In genomic region chr16:14974656-14975417, GRCh38 we compare ENCODE assay signal across 8 cellular contexts. TPM values are rescaled to one million over a fixed set of nuclear protein-coding genes. Genes with fewer than 3 reads are reported as not detected.
A peak's percentile ranks its signal among the peaks of the same experiment; 100 is the strongest.
DNase-seq lines count a peak whose midpoint lies in the region; ATAC-seq and TF ChIP-seq lines count a peak whose summit lies in the region.
"Not testable (repeated sequence)": the region's sequence is repeated elsewhere in the genome, so short reads cannot be mapped to it uniquely, and the experiment has no call there.

Gene PDXDC1, plus strand, starts transcription at chr16:14975026. Its CDS starts 174 bp downstream, at chr16:14975200.

- H3K4me1 Mint-ChIP-seq in activated B cell treated with CpG ODN at 0.5 μM for 24 hours (peaks cover 26% of the 10 kb centered on the region), immature natural killer cell (peaks cover 24 to 45% of the 10 kb centered on the region in 2 donors)

- not testable (repeated sequence) for H3K9me3 Mint-ChIP-seq in activated B cell treated with CpG ODN at 0.5 μM for 24 hours, immature natural killer cell

- H3K36me3 Mint-ChIP-seq in activated B cell treated with CpG ODN at 0.5 μM for 24 hours (ENCODE audit: low read depth); immature natural killer cell: not testable (repeated sequence)

- peak within 1 kb of the TSS; percentile 92 for H3K4me3 Mint-ChIP-seq in activated B cell treated with CpG ODN at 0.5 μM for 24 hours
- peak within 1 kb of the TSS; percentile 87 to 98 (median 93) for H3K4me3 Mint-ChIP-seq in immature natural killer cell

- intact Hi-C loops in activated B cell treated with CpG ODN at 0.5 μM for 24 hours (cut with micrococcal nuclease) = loop anchor here (1.0 to 10.0 kb wide), 2 partner anchors 81 to 690 kb away; partner anchors contain the start of gene NTAN1

- H3K4me3 ChIP-seq in cardiac fibroblast (replicated peaks in 1 of 2; ENCODE audit: low read depth in 2 of 2, low read length in 2 of 2) = peak within 1 kb of the TSS; percentile 74 to 83

- peak; percentile 94 for ATAC-seq in GM19023 (IDR thresholded peaks at IDR 0.05; ENCODE audit: unreplicated experiment)
- ATAC-seq in HG03196 (IDR thresholded peaks at IDR 0.05; ENCODE audit: unreplicated experiment) = peak; percentile 92
- peak; percentile 97 for ATAC-seq in activated B cell treated with CpG ODN at 0.5 μM for 24 hours (ENCODE audit: low read depth)

- not testable (repeated sequence) for H3K27me3 Mint-ChIP-seq in activated B cell treated with CpG ODN at 0.5 μM for 24 hours
- H3K27me3 Mint-ChIP-seq in immature natural killer cell (ENCODE audit: low read depth in 3 of 3) = peaks cover 0 to 11% (median 10%) of the 10 kb centered on the region in 3 donors

- H3K27ac Mint-ChIP-seq in activated B cell treated with CpG ODN at 0.5 μM for 24 hours = peak within 1 kb of the TSS; percentile 91
- peak within 1 kb of the TSS; percentile 86 to 99 (median 90) for H3K27ac Mint-ChIP-seq in immature natural killer cell

- POLR2A ChIA-PET in activated B cell treated with CpG ODN at 0.5 μM for 24 hours (lab: Charles Lee) = interaction anchor here (0.6 to 1.0 kb wide), 5 partner anchors 70 to 668 kb away, joined by 3 to 5 read pairs (median 5); partner anchors contain the start of genes MARF1 and NTAN1

- DNase-seq in AG08396 (ENCODE audit: low spot score) (peak; percentile 96), NCI-H345 (lab: John Stamatoyannopoulos, UW) (peak; percentile 99), activated B cell treated with CpG ODN at 0.5 μM for 24 hours (peak; percentile 99), cardiac fibroblast (ENCODE audit: low read depth in 2 of 2) (peak; percentile 86 to 88), immature natural killer cell (peak; percentile 90 to 99 (median 99)), smooth muscle cell of the brain vasculature (ENCODE audit: low read depth, low spot score) (peak; percentile 51)

- TF ChIP-seq CTCF in activated B cell treated with CpG ODN at 0.5 μM for 24 hours (IDR thresholded peaks at IDR 0.05); cardiac fibroblast (IDR thresholded peaks at IDR 0.05; ENCODE audit: low read depth, low read length): not testable (repeated sequence)

- CTCF ChIA-PET in activated B cell treated with CpG ODN at 0.5 μM for 24 hours (lab: Charles Lee) = not testable (repeated sequence)

RNA-seq across cellular contexts. Expression of gene PDXDC1, which starts in this region (rescaled TPM):
- total RNA-seq in activated B cell treated with CpG ODN at 0.5 μM for 24 hours = 59.2 and 68.9 TPM in 2 replicates
- 10 to 100 TPM; 14.0 to 54.1 (median 24.9) TPM for polyA plus RNA-seq in immature natural killer cell

Comparison
In these comparisons a context has a peak if more than half of its experiments do, and no peak if none do; other contexts are left out.
1. Peak in every context shown above with its lines: DNase-seq, ATAC-seq and H3K4me3 ChIP-seq.